Comparison of ENCODE assay signal across 14 cellular contexts in the genomic region with DNA sequence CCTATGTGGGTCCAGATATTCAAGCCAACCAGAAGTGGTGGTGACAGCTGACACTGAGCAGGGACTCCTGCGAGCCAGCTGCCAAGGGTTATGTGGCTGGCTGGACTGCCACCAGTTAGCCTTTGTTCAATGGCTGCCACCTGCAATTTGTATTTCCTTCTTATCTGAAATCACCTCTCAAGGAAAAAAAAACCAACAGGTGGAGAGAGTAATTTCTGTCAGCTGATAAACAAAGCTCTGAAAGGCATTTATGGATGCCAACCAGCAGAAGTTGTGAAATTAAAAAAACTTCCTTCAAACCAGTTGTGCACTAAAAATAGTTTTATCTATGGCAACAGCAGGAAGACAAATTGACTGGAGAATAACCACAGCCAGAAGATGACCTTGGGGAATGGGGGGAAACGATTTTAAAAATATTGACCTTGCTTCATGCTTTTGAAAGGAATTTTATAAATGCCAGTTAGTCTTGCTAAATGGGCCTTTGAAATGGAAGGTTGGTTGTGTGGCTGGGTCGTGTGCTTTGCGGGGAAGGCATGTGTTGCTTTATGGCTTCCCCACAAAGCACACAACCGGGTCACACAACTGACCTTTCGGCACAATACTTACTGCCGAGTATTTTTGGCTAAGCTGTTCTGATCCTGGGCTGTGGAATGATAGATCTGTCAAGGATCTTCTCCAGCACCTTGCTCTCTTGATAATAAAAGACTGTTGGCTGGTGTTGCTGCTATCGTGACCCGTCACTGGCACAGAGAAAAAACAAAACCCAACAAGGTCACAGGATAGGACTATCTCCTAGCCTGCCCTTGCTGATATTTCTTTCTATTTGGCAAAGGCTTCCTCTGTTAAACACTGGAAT. TPM values are rescaled to one million over a fixed set of nuclear protein-coding genes. Genes with fewer than 3 reads are reported as not detected.
DNase-seq lines count a peak whose midpoint lies in the region; ATAC-seq and TF ChIP-seq lines count a peak whose summit lies in the region.
"Had no signal": no experiment of that assay in that cellular context is flagged by ENCODE, and none has a peak within 500 bp of the region (broad histone marks: within the 10 kb centered on the region; RNA-seq: fewer than 3 reads in every experiment).

No MANE protein-coding gene starts in this region.

- ATAC-seq in Right ventricle myocardium superior (ENCODE audit: poor library complexity) (peak; percentile 62), GM21447 (IDR thresholded peaks at IDR 0.05; ENCODE audit: unreplicated experiment) (no peak), GM21825 (IDR thresholded peaks at IDR 0.05; ENCODE audit: unreplicated experiment) (no peak)

- H3K4me2 ChIP-seq in smooth muscle cell, result no peak overlapping the region

- TF ChIP-seq CTCF in smooth muscle cell (IDR thresholded peaks at IDR 0.05; ENCODE audit: borderline replicate concordance, insufficient read depth, poor library complexity, severe bottlenecking), result no peak

- H3K79me2 ChIP-seq in smooth muscle cell (ENCODE audit: low read depth), result no peaks in the 10 kb centered on the region

- no peak overlapping the region for H3K9ac ChIP-seq in smooth muscle cell (ENCODE audit: low read depth)

- no peaks in the 10 kb centered on the region for H3K4me1 ChIP-seq in smooth muscle cell (ENCODE audit: low read depth)

- no peak overlapping the region for H3K27ac ChIP-seq in smooth muscle cell (ENCODE audit: low read depth)

- no peak overlapping the region for H2AFZ ChIP-seq in smooth muscle cell (ENCODE audit: low read depth)

- no peaks in the 10 kb centered on the region for H3F3A ChIP-seq in smooth muscle cell (ENCODE audit: low read depth)

- DNase-seq in KBM-7, result peak; percentile 3
- DNase-seq in NCI-H774 (lab: John Stamatoyannopoulos, UW), result peak; percentile 22
- peak; percentile 78 for DNase-seq in Right ventricle myocardium superior
- DNase-seq in renal cortical epithelial cell (ENCODE audit: low read depth), result peak; percentile 26
- no peak for DNase-seq in smooth muscle cell (lab: John Stamatoyannopoulos, UW; ENCODE audit: unreplicated experiment)
- DNase-seq in NAMALWA (ENCODE audit: low spot score), result no peak
- DNase-seq: activated naive CD4-positive, alpha-beta T cell treated with Interleukin-2 at 50 U/mL for 16 hours; CD8-positive, alpha-beta memory T cell; central memory CD4-positive, alpha-beta T cell; Karpas-422; NCI-H526; retina had no signal

- in situ Hi-C loops in KBM-7 (cut with MboI; ENCODE audit: low pct_unique_long_range_greater_than_20kb, low sequenced_read_pairs), result no loop called here

- H3K27me3 ChIP-seq in smooth muscle cell (ENCODE audit: low read depth), result no peaks in the 10 kb centered on the region

- H3K9me3 ChIP-seq in smooth muscle cell (replicated peaks; ENCODE audit: low read depth), result no peaks in the 10 kb centered on the region

- H4K20me1 ChIP-seq in smooth muscle cell (ENCODE audit: low read depth), result no peaks in the 10 kb centered on the region

- H3K4me3 ChIP-seq in smooth muscle cell, result no peak overlapping the region

- H3K36me3 ChIP-seq in smooth muscle cell (ENCODE audit: low read depth), result no peaks in the 10 kb centered on the region

- intact Hi-C loops in Right ventricle myocardium superior (cut with DNase I), result loop anchor here (5.0 kb wide), 1 partner anchor 33 kb away; no protein-coding TSS in a partner anchor

- 90% methylated on average over 9 of the region's 9 CpGs for WGBS in smooth muscle cell (ENCODE audit: low lambda C conversion rate)

RNA-seq across cellular contexts. Expression of a gene that starts 3.5 kb away (rescaled TPM):
- 966 TPM for total RNA-seq in Right ventricle myocardium superior
- total RNA-seq in renal cortical epithelial cell, result 0.20 and 1.7 TPM in 2 replicates
- total RNA-seq in smooth muscle cell, result 0.09 and 0.81 TPM in 2 replicates
- 0.35 and 0.65 TPM in 2 replicates for polyA plus RNA-seq in smooth muscle cell
- total RNA-seq: CD8-positive, alpha-beta memory T cell had no signal
- polyA plus RNA-seq: CD8-positive, alpha-beta memory T cell had no signal

Comparison
In these comparisons a context has a peak if more than half of its experiments do, and no peak if none do; other contexts are left out.
1. DNase-seq: peak in KBM-7 (single experiment), NCI-H774 (single experiment), Right ventricle myocardium superior (single experiment) and renal cortical epithelial cell (single experiment); none in smooth muscle cell (single experiment) and NAMALWA (single experiment).
2. RNA of a gene that starts 3.5 kb away (total RNA-seq): 966 TPM in Right ventricle myocardium superior (single experiment); 0.20 to 1.7 TPM in renal cortical epithelial cell and 0.09 to 0.81 TPM in smooth muscle cell; every median in the first group is over 100 times any median in the second.